ENCODE assay signal across 8 cellular contexts in genomic region chr5:170338933-170339779, GRCh38. TPM values are rescaled to one million over a fixed set of nuclear protein-coding genes. Genes with fewer than 3 reads are reported as not detected.
DNase-seq lines count a peak whose midpoint lies in the region; ATAC-seq and TF ChIP-seq lines count a peak whose summit lies in the region.

No MANE protein-coding gene starts in this region.

- no peaks in the 10 kb centered on the region for H3K4me1 ChIP-seq in RWPE2 (ENCODE audit: insufficient read depth, poor library complexity, severe bottlenecking)

- no peaks in the 10 kb centered on the region for H3K36me3 ChIP-seq in RWPE2 (ENCODE audit: low read depth)
- no peaks in the 10 kb centered on the region for H3K36me3 ChIP-seq in MG63

- no peaks in the 10 kb centered on the region for H3K9me3 Mint-ChIP-seq in activated naive CD4-positive, alpha-beta T cell treated with anti-CD3 and anti-CD28 coated beads, Interleukin-2, amount 10 ng/mL, durations not matched to agents 7 days and 5 days

- H3K27me3 ChIP-seq in RWPE2 (ENCODE audit: insufficient read depth, poor library complexity, severe bottlenecking): peaks cover 4% of the 10 kb centered on the region
- peaks cover 5% of the 10 kb centered on the region for H3K27me3 ChIP-seq in MG63

- peaks cover 2% of the 10 kb centered on the region for H3K36me3 Mint-ChIP-seq in activated naive CD4-positive, alpha-beta T cell treated with anti-CD3 and anti-CD28 coated beads, Interleukin-2, amount 10 ng/mL, durations not matched to agents 7 days and 5 days

- in situ Hi-C loops in ACHN (cut with HindIII; ENCODE audit: low pct_ligation_motif_present, low pct_unique_long_range_greater_than_20kb, low sequenced_read_pairs): no loop called here

- peaks cover 5% of the 10 kb centered on the region for H3K27me3 Mint-ChIP-seq in activated naive CD4-positive, alpha-beta T cell treated with anti-CD3 and anti-CD28 coated beads, Interleukin-2, amount 10 ng/mL, durations not matched to agents 7 days and 5 days

- no peak overlapping the region for H3K27ac ChIP-seq in RWPE2 (ENCODE audit: poor library complexity, severe bottlenecking)

- no peak overlapping the region for H3K27ac Mint-ChIP-seq in activated naive CD4-positive, alpha-beta T cell treated with anti-CD3 and anti-CD28 coated beads, Interleukin-2, amount 10 ng/mL, durations not matched to agents 7 days and 5 days

- ATAC-seq in GM18868 (IDR thresholded peaks at IDR 0.05; ENCODE audit: unreplicated experiment) (peak; percentile 90), HG02981 (IDR thresholded peaks at IDR 0.05; ENCODE audit: unreplicated experiment) (peak; percentile 64), RWPE2 (ENCODE audit: low read depth) (peak; percentile 21; the same call in 1 of the 3 replicates)

- no peak for DNase-seq in RWPE2 (ENCODE audit: low spot score)
- DNase-seq in activated naive CD4-positive, alpha-beta T cell treated with anti-CD3 and anti-CD28 coated beads, Interleukin-2, amount 10 ng/mL, durations not matched to agents 7 days and 5 days: peak; percentile 79
- DNase-seq in mucosa of gallbladder (ENCODE audit: low spot score): peak; percentile 33
- DNase-seq in MG63: no peak
- DNase-seq in NCI-H774 (lab: John Stamatoyannopoulos, UW): no peak
- DNase-seq in ACHN: no peak

- CTCF ChIA-PET in activated naive CD4-positive, alpha-beta T cell treated with anti-CD3 and anti-CD28 coated beads, Interleukin-2, amount 10 ng/mL, durations not matched to agents 7 days and 5 days (lab: Charles Lee): interaction anchor here (0.7 to 10.1 kb wide), 33 partner anchors 8 to 246 kb away, joined by 3 to 218 read pairs (median 5); partner anchors contain the start of genes C5orf58 and LCP2

- TF ChIP-seq CTCF in RWPE2 (IDR thresholded peaks at IDR 0.05; ENCODE audit: poor library complexity, severe bottlenecking): peak; percentile 36

- peaks cover 38% of the 10 kb centered on the region for H3K4me1 Mint-ChIP-seq in activated naive CD4-positive, alpha-beta T cell treated with anti-CD3 and anti-CD28 coated beads, Interleukin-2, amount 10 ng/mL, durations not matched to agents 7 days and 5 days

- H3K9me3 ChIP-seq in RWPE2 (ENCODE audit: severe bottlenecking) (no peaks in the 10 kb centered on the region), MG63 (no peaks in the 10 kb centered on the region)

- H3K4me3 Mint-ChIP-seq in activated naive CD4-positive, alpha-beta T cell treated with anti-CD3 and anti-CD28 coated beads, Interleukin-2, amount 10 ng/mL, durations not matched to agents 7 days and 5 days: no peak overlapping the region

- H3K4me3 ChIP-seq in RWPE2 (ENCODE audit: severe bottlenecking) (no peak overlapping the region), MG63 (no peak overlapping the region)

RNA-seq across cellular contexts. Expression of gene LCP2, which starts 41.6 kb away (rescaled TPM):
- 38.4 TPM for total RNA-seq in mucosa of gallbladder
- not detected in 2 replicates for total RNA-seq in MG63 (2014; rRNA removed; shearing (Covaris generic); ENCODE audit: low replicate concordance)

RNA-seq across cellular contexts. Expression of gene KCNMB1, which starts 50.0 kb away (rescaled TPM):
- 20.9 TPM for total RNA-seq in mucosa of gallbladder
- 0.43 TPM in 1 of 2 replicates, not detected in the other for total RNA-seq in MG63 (2014; rRNA removed; shearing (Covaris generic); ENCODE audit: low replicate concordance)

Comparison
In these comparisons a context has a peak if more than half of its experiments do, and no peak if none do; other contexts are left out.
1. ATAC-seq: peak in every context shown above with its lines; median percentile 90 in GM18868; 64 in HG02981; 21 in RWPE2.
2. DNase-seq: peak in activated naive CD4-positive, alpha-beta T cell treated with anti-CD3 and anti-CD28 coated beads, Interleukin-2, amount 10 ng/mL, durations not matched to agents 7 days and 5 days (single experiment) and mucosa of gallbladder (single experiment); none in RWPE2 (single experiment), MG63 (single experiment), NCI-H774 (single experiment) and ACHN (single experiment).
3. RNA of gene LCP2, which starts 41.6 kb away (total RNA-seq): 38.4 TPM in mucosa of gallbladder (single experiment); not detected in MG63; every median in the first group is over 10 times any median in the second.
4. RNA of gene KCNMB1, which starts 50.0 kb away (total RNA-seq): 20.9 TPM in mucosa of gallbladder (single experiment); 0.43 TPM in MG63; every median in the first group is over 10 times any median in the second.